Comparison of ENCODE assay signal across 24 cellular contexts in genomic region chr5:24923400-24923799, GRCh38.
"Had no signal": no experiment of that assay in that cellular context is flagged by ENCODE, and none has a peak within 500 bp of the region (broad histone marks: within the 10 kb centered on the region; RNA-seq: fewer than 3 reads in every experiment).

No MANE protein-coding gene starts in this region.

- FAIRE-seq: frontal cortex had no signal

- H3K36me3 ChIP-seq: colonic mucosa had no signal

- H3K27me3 ChIP-seq: body of pancreas, colonic mucosa had no signal

- H3K36me3 Mint-ChIP-seq: activated naive CD8-positive, alpha-beta T cell had no signal

- H3K27ac ChIP-seq: body of pancreas, colonic mucosa had no signal

- H3K4me3 ChIP-seq: body of pancreas, colonic mucosa had no signal

- ATAC-seq: activated T-cell treated with anti-CD3 and anti-CD28 coated beads, Interleukin-2, amount 50 U/mL, for 4 hours; activated T-helper 17 cell treated with anti-CD3 and anti-CD28 coated beads, Interleukin-2, amount 50 U/mL, for 72 hours; body of pancreas; esophagus mucosa had no signal

- H3K27me3 Mint-ChIP-seq: activated CD4-positive, alpha-beta memory T cell treated with anti-CD3 and anti-CD28 coated beads, Interleukin-2, amount 10 ng/mL, durations not matched to agents 7 days and 5 days; activated CD4-positive, alpha-beta T cell treated with anti-CD3 and anti-CD28 coated beads, Interleukin-2, amount 10 ng/mL, durations not matched to agents 7 days and 5 days; activated naive CD8-positive, alpha-beta T cell; activated T-helper 17 cell treated with anti-CD3 and anti-CD28 coated beads, Interleukin-2, amount 50 U/mL, for 72 hours had no signal

- H3K4me1 ChIP-seq: body of pancreas, colonic mucosa had no signal

- H3K4me1 Mint-ChIP-seq: activated CD4-positive, alpha-beta memory T cell treated with anti-CD3 and anti-CD28 coated beads, Interleukin-2, amount 10 ng/mL, durations not matched to agents 7 days and 5 days; activated CD4-positive, alpha-beta T cell treated with anti-CD3 and anti-CD28 coated beads, Interleukin-2, amount 10 ng/mL, durations not matched to agents 7 days and 5 days; activated T-helper 17 cell treated with anti-CD3 and anti-CD28 coated beads, Interleukin-2, amount 50 U/mL, for 72 hours had no signal

- H3K9me3 ChIP-seq: body of pancreas, colonic mucosa had no signal

- H3K27ac Mint-ChIP-seq: activated CD4-positive, alpha-beta memory T cell treated with anti-CD3 and anti-CD28 coated beads, Interleukin-2, amount 10 ng/mL, durations not matched to agents 7 days and 5 days; activated CD4-positive, alpha-beta T cell treated with anti-CD3 and anti-CD28 coated beads, Interleukin-2, amount 10 ng/mL, durations not matched to agents 7 days and 5 days; activated naive CD8-positive, alpha-beta T cell; activated T-helper 17 cell treated with anti-CD3 and anti-CD28 coated beads, Interleukin-2, amount 50 U/mL, for 72 hours had no signal

- DNase-seq: activated CD4-positive, alpha-beta memory T cell treated with anti-CD3 and anti-CD28 coated beads, Interleukin-2, amount 10 ng/mL, durations not matched to agents 7 days and 5 days; activated CD4-positive, alpha-beta T cell treated with anti-CD3 and anti-CD28 coated beads for 1 hour; activated CD4-positive, alpha-beta T cell treated with anti-CD3 and anti-CD28 coated beads for 4 hours; activated CD4-positive, alpha-beta T cell treated with anti-CD3 and anti-CD28 coated beads, Interleukin-2, amount 10 ng/mL, durations not matched to agents 7 days and 5 days; activated CD4-positive, alpha-beta T cell treated with anti-CD3 and anti-CD28 coated beads, Interleukin-2, amount 50 U/mL, for 4 hours; activated CD8-positive, alpha-beta memory T cell treated with anti-CD3 and anti-CD28 coated beads, Interleukin-2, amount 50 U/mL, for 48 hours; activated effector memory CD4-positive, alpha-beta T cell treated with Interleukin-2 at 50 U/mL for 16 hours; activated gamma-delta T cell treated with Interleukin-2 at 50 U/mL for 16 hours; activated naive CD4-positive, alpha-beta T cell treated with anti-CD3 and anti-CD28 coated beads, Interleukin-2, amount 50 U/mL, for 16 hours; activated naive CD4-positive, alpha-beta T cell treated with Interleukin-2 at 50 U/mL for 16 hours; activated T-cell treated with anti-CD3 and anti-CD28 coated beads, Interleukin-2, amount 50 U/mL, for 4 hours; amniotic stem cell; aorta; body of pancreas; caudate nucleus; colonic mucosa; effector CD8-positive, alpha-beta T cell; foreskin fibroblast; head of caudate nucleus; T-helper 2 cell had no signal

- H3K4me3 Mint-ChIP-seq: activated CD4-positive, alpha-beta memory T cell treated with anti-CD3 and anti-CD28 coated beads, Interleukin-2, amount 10 ng/mL, durations not matched to agents 7 days and 5 days; activated CD4-positive, alpha-beta T cell treated with anti-CD3 and anti-CD28 coated beads, Interleukin-2, amount 10 ng/mL, durations not matched to agents 7 days and 5 days; activated naive CD8-positive, alpha-beta T cell; activated T-cell treated with anti-CD3 and anti-CD28 coated beads, Interleukin-2, amount 50 U/mL, for 4 hours; activated T-helper 17 cell treated with anti-CD3 and anti-CD28 coated beads, Interleukin-2, amount 50 U/mL, for 72 hours had no signal
